28 cellular contexts compared by ENCODE assay signal in genomic region chr1:87816646-87817045, GRCh38.
"Had no signal": no experiment of that assay in that cellular context is flagged by ENCODE, and none has a peak within 500 bp of the region (broad histone marks: within the 10 kb centered on the region; RNA-seq: fewer than 3 reads in every experiment).

No MANE protein-coding gene starts in this region.

- H3K4me1 ChIP-seq: colonic mucosa, left lung, lower lobe of right lung, parathyroid adenoma, suprapubic skin, upper lobe of right lung had no signal

- H3K4me3 Mint-ChIP-seq: activated naive CD8-positive, alpha-beta T cell; nephron progenitor cell; T-helper 2 cell treated with Interferon-gamma antibody and Interleukin-4, amounts not matched to agents 5 μg/mL and 100 μg/mL, for 36 hours had no signal

- ATAC-seq: body of pancreas, heart left ventricle, left lung, lower lobe of right lung, mucosa of descending colon, psoas muscle, upper lobe of right lung had no signal

- H2AFZ ChIP-seq: parathyroid adenoma had no signal

- H3K36me3 ChIP-seq: colonic mucosa, heart left ventricle, left lung, lower lobe of right lung, spleen, suprapubic skin, tibial artery, upper lobe of right lung had no signal

- H3K27ac ChIP-seq: body of pancreas, colonic mucosa, heart left ventricle, left lung, lower lobe of right lung, parathyroid adenoma, psoas muscle, spleen, suprapubic skin, upper lobe of right lung, VCaP had no signal

- H3K79me2 ChIP-seq: parathyroid adenoma had no signal

- DNase-seq: activated CD4-positive, alpha-beta T cell treated with anti-CD3 and anti-CD28 coated beads for 4 hours; activated CD4-positive, alpha-beta T cell treated with anti-CD3 and anti-CD28 coated beads, Interleukin-2, amount 50 U/mL, for 4 hours; activated effector memory CD4-positive, alpha-beta T cell treated with Interleukin-2 at 50 U/mL for 16 hours; activated naive CD4-positive, alpha-beta T cell treated with Interleukin-2 at 50 U/mL for 16 hours; activated T-cell treated with anti-CD3 and anti-CD28 coated beads for 4 hours; anterior cingulate cortex; body of pancreas; colonic mucosa; effector CD8-positive, alpha-beta T cell; foreskin fibroblast; left lung; lower lobe of right lung; mesenchymal stem cell; mucosa of descending colon; nephron progenitor cell; nucleus accumbens; psoas muscle; spleen; stimulated activated naive CD4-positive, alpha-beta T cell; T-helper 1 cell; tibial artery; upper lobe of right lung had no signal

- H3K4me3 ChIP-seq: body of pancreas, colonic mucosa, heart left ventricle, left lung, lower lobe of right lung, mucosa of descending colon, psoas muscle, spleen, suprapubic skin, tibial artery, upper lobe of right lung had no signal

- H3K27ac Mint-ChIP-seq: activated naive CD8-positive, alpha-beta T cell; T-helper 2 cell treated with Interferon-gamma antibody and Interleukin-4, amounts not matched to agents 5 μg/mL and 100 μg/mL, for 36 hours had no signal

- H3K9me3 Mint-ChIP-seq: nephron progenitor cell; T-helper 2 cell treated with Interferon-gamma antibody and Interleukin-4, amounts not matched to agents 5 μg/mL and 100 μg/mL, for 36 hours had no signal

- H3K9ac ChIP-seq: parathyroid adenoma had no signal

- H3K9me3 ChIP-seq: body of pancreas, colonic mucosa, heart left ventricle, left lung, lower lobe of right lung, mucosa of descending colon, psoas muscle, spleen, suprapubic skin, tibial artery, upper lobe of right lung had no signal

- H3K36me3 Mint-ChIP-seq: activated naive CD8-positive, alpha-beta T cell had no signal

- H3K27me3 ChIP-seq: body of pancreas, colonic mucosa, heart left ventricle, left lung, spleen, suprapubic skin, tibial artery, upper lobe of right lung had no signal
